ENCODE assay signal across 1 cellular context in genomic region chr5:99379187-99379586, GRCh38.
TF ChIP-seq lines count a peak whose summit lies in the region.

No MANE protein-coding gene starts in this region.

TF ChIP-seq in WTC11, 78 proteins besides CTCF, POLR2A, EP300 and RAD21 (continued from another document):
- TF ChIP-seq, protein P1, sequence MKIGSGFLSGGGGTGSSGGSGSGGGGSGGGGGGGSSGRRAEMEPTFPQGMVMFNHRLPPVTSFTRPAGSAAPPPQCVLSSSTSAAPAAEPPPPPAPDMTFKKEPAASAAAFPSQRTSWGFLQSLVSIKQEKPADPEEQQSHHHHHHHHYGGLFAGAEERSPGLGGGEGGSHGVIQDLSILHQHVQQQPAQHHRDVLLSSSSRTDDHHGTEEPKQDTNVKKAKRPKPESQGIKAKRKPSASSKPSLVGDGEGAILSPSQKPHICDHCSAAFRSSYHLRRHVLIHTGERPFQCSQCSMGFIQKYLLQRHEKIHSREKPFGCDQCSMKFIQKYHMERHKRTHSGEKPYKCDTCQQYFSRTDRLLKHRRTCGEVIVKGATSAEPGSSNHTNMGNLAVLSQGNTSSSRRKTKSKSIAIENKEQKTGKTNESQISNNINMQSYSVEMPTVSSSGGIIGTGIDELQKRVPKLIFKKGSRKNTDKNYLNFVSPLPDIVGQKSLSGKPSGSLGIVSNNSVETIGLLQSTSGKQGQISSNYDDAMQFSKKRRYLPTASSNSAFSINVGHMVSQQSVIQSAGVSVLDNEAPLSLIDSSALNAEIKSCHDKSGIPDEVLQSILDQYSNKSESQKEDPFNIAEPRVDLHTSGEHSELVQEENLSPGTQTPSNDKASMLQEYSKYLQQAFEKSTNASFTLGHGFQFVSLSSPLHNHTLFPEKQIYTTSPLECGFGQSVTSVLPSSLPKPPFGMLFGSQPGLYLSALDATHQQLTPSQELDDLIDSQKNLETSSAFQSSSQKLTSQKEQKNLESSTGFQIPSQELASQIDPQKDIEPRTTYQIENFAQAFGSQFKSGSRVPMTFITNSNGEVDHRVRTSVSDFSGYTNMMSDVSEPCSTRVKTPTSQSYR (CRISPR knock-in tag; IDR thresholded peaks at IDR 0.05): no peak
- no peak for TF ChIP-seq FOXP1 (CRISPR knock-in tag; IDR thresholded peaks at IDR 0.05; ENCODE audit: borderline replicate concordance)
- no peak for TF ChIP-seq FOXP4 (CRISPR knock-in tag; IDR thresholded peaks at IDR 0.05)
- no peak for TF ChIP-seq KAT7 (CRISPR knock-in tag; IDR thresholded peaks at IDR 0.05; ENCODE audit: borderline replicate concordance)
- no peak for TF ChIP-seq CREB1 (CRISPR knock-in tag; IDR thresholded peaks at IDR 0.05)
